In genomic region chr6:147382945-147383554, GRCh38 we compare ENCODE assay signal across 8 cellular contexts.
DNase-seq lines count a peak whose midpoint lies in the region; ATAC-seq and TF ChIP-seq lines count a peak whose summit lies in the region.

No MANE protein-coding gene starts in this region.

- H3K27ac ChIP-seq in HL-60 (replicated peaks) (no peak overlapping the region), left lung (no peak overlapping the region)

- no peak overlapping the region for H3K4me3 Mint-ChIP-seq in activated T-helper 1 cell treated with anti-CD3 and anti-CD28 coated beads, Interleukin-12 subunit alpha, Interleukin-12 subunit beta, Interleukin-2, Interleukin-4 antibody, amounts not matched to agents 30 ng/mL and 10 ng/mL and 1 ng/mL, durations not matched to agents 14 hours and 24 hours and 36 hours
- H3K4me3 Mint-ChIP-seq in activated CD4-positive, alpha-beta memory T cell treated with anti-CD3 and anti-CD28 coated beads for 36 hours = no peak overlapping the region

- POLR2A ChIA-PET in activated CD4-positive, alpha-beta memory T cell treated with anti-CD3 and anti-CD28 coated beads for 36 hours (lab: Charles Lee) = no interaction called here

- H3K4me1 ChIP-seq in left lung = no peaks in the 10 kb centered on the region

- H3K27me3 Mint-ChIP-seq in activated T-helper 1 cell treated with anti-CD3 and anti-CD28 coated beads, Interleukin-12 subunit alpha, Interleukin-12 subunit beta, Interleukin-2, Interleukin-4 antibody, amounts not matched to agents 30 ng/mL and 10 ng/mL and 1 ng/mL, durations not matched to agents 14 hours and 24 hours and 36 hours (ENCODE audit: insufficient read depth) = no peaks in the 10 kb centered on the region
- no peaks in the 10 kb centered on the region for H3K27me3 Mint-ChIP-seq in activated CD4-positive, alpha-beta memory T cell treated with anti-CD3 and anti-CD28 coated beads for 36 hours

- H3K4me1 Mint-ChIP-seq in activated T-helper 1 cell treated with anti-CD3 and anti-CD28 coated beads, Interleukin-12 subunit alpha, Interleukin-12 subunit beta, Interleukin-2, Interleukin-4 antibody, amounts not matched to agents 30 ng/mL and 10 ng/mL and 1 ng/mL, durations not matched to agents 14 hours and 24 hours and 36 hours (ENCODE audit: low read depth) = peaks cover 7% of the 10 kb centered on the region
- peaks cover 15% of the 10 kb centered on the region for H3K4me1 Mint-ChIP-seq in activated CD4-positive, alpha-beta memory T cell treated with anti-CD3 and anti-CD28 coated beads for 36 hours (ENCODE audit: low read depth)

- H3K27me3 ChIP-seq in HL-60 (ENCODE audit: insufficient read depth, poor library complexity, severe bottlenecking) = no peaks in the 10 kb centered on the region
- no peaks in the 10 kb centered on the region for H3K27me3 ChIP-seq in left lung

- H3K36me3 Mint-ChIP-seq in activated T-helper 1 cell treated with anti-CD3 and anti-CD28 coated beads, Interleukin-12 subunit alpha, Interleukin-12 subunit beta, Interleukin-2, Interleukin-4 antibody, amounts not matched to agents 30 ng/mL and 10 ng/mL and 1 ng/mL, durations not matched to agents 14 hours and 24 hours and 36 hours (ENCODE audit: low read depth) = peaks cover 18% of the 10 kb centered on the region
- H3K36me3 Mint-ChIP-seq in activated CD4-positive, alpha-beta memory T cell treated with anti-CD3 and anti-CD28 coated beads for 36 hours = peaks cover 39% of the 10 kb centered on the region

- peaks cover 0 to 64% of the 10 kb centered on the region in 2 donors for H3K36me3 ChIP-seq in left lung

- H3K9me3 Mint-ChIP-seq in activated T-helper 1 cell treated with anti-CD3 and anti-CD28 coated beads, Interleukin-12 subunit alpha, Interleukin-12 subunit beta, Interleukin-2, Interleukin-4 antibody, amounts not matched to agents 30 ng/mL and 10 ng/mL and 1 ng/mL, durations not matched to agents 14 hours and 24 hours and 36 hours = no peaks in the 10 kb centered on the region
- no peaks in the 10 kb centered on the region for H3K9me3 Mint-ChIP-seq in activated CD4-positive, alpha-beta memory T cell treated with anti-CD3 and anti-CD28 coated beads for 36 hours

- ATAC-seq in left lung = peak; percentile 31

- no peak overlapping the region for H3K27ac Mint-ChIP-seq in activated T-helper 1 cell treated with anti-CD3 and anti-CD28 coated beads, Interleukin-12 subunit alpha, Interleukin-12 subunit beta, Interleukin-2, Interleukin-4 antibody, amounts not matched to agents 30 ng/mL and 10 ng/mL and 1 ng/mL, durations not matched to agents 14 hours and 24 hours and 36 hours
- H3K27ac Mint-ChIP-seq in activated CD4-positive, alpha-beta memory T cell treated with anti-CD3 and anti-CD28 coated beads for 36 hours = no peak overlapping the region

- no peaks in the 10 kb centered on the region for H3K9me3 ChIP-seq in left lung

- CTCF ChIA-PET in activated CD4-positive, alpha-beta memory T cell treated with anti-CD3 and anti-CD28 coated beads for 36 hours (lab: Charles Lee) = interaction anchor here (0.7 to 1.5 kb wide), 7 partner anchors 8 to 525 kb away, joined by 3 to 5 read pairs (median 3); no protein-coding TSS in a partner anchor

- intact Hi-C loops in left lung (cut with DNase I) = no loop called here
- intact Hi-C loops in activated T-helper 1 cell treated with anti-CD3 and anti-CD28 coated beads, Interleukin-12 subunit alpha, Interleukin-12 subunit beta, Interleukin-2, Interleukin-4 antibody, amounts not matched to agents 30 ng/mL and 10 ng/mL and 1 ng/mL, durations not matched to agents 14 hours and 24 hours and 36 hours (cut with micrococcal nuclease) = loop anchor here (10.0 kb wide), 2 partner anchors 178 to 782 kb away; partner anchors contain the start of gene STXBP5
- intact Hi-C loops in activated CD4-positive, alpha-beta memory T cell treated with anti-CD3 and anti-CD28 coated beads for 36 hours (cut with micrococcal nuclease) = no loop called here

- TF ChIP-seq CTCF in AG10803 (conservative IDR thresholded peaks at IDR 0.05; ENCODE audit: low read length) (peak; percentile 61), HL-60 (IDR thresholded peaks at IDR 0.05; ENCODE audit: insufficient read depth, low read length) (peak; percentile 18), left lung (IDR thresholded peaks at IDR 0.05) (peak; percentile 36 to 46)

- DNase-seq in AG10803 (ENCODE audit: low read depth) (peak; percentile 55), HL-60 (ENCODE audit: low read depth in 1 of 2, low spot score in 1 of 2) (no peak), amniotic epithelial cell (ENCODE audit: low read depth) (peak; percentile 49), left lung (no peak), T-helper 1 cell (no peak), iPS-NIHi7 (ENCODE audit: extremely low spot score) (no peak)
- DNase-seq in activated T-helper 1 cell treated with anti-CD3 and anti-CD28 coated beads, Interleukin-12 subunit alpha, Interleukin-12 subunit beta, Interleukin-2, Interleukin-4 antibody, amounts not matched to agents 30 ng/mL and 10 ng/mL and 1 ng/mL, durations not matched to agents 14 hours and 24 hours and 36 hours (ENCODE audit: low spot score) = no peak
- DNase-seq in activated CD4-positive, alpha-beta memory T cell treated with anti-CD3 and anti-CD28 coated beads for 36 hours = no peak

- no peak overlapping the region for H3K4me3 ChIP-seq in AG10803 (ENCODE audit: low read length)
- no peak overlapping the region for H3K4me3 ChIP-seq in HL-60 (replicated peaks; ENCODE audit: insufficient read depth, low read length)
- H3K4me3 ChIP-seq in left lung = no peak overlapping the region

Comparison
In these comparisons a context has a peak if more than half of its experiments do, and no peak if none do; other contexts are left out.
1. DNase-seq: peak in AG10803 (single experiment) and amniotic epithelial cell (single experiment); none in HL-60 (0 of 2), left lung (0 of 2), activated T-helper 1 cell treated with anti-CD3 and anti-CD28 coated beads, Interleukin-12 subunit alpha, Interleukin-12 subunit beta, Interleukin-2, Interleukin-4 antibody, amounts not matched to agents 30 ng/mL and 10 ng/mL and 1 ng/mL, durations not matched to agents 14 hours and 24 hours and 36 hours (single experiment), T-helper 1 cell (0 of 5), activated CD4-positive, alpha-beta memory T cell treated with anti-CD3 and anti-CD28 coated beads for 36 hours (single experiment) and iPS-NIHi7 (single experiment).
2. Peak in every context shown above with its lines, with median percentiles within 50 percentile points of each other: CTCF ChIP-seq.